Comparison of ENCODE assay signal across 9 cellular contexts in the genomic region with DNA sequence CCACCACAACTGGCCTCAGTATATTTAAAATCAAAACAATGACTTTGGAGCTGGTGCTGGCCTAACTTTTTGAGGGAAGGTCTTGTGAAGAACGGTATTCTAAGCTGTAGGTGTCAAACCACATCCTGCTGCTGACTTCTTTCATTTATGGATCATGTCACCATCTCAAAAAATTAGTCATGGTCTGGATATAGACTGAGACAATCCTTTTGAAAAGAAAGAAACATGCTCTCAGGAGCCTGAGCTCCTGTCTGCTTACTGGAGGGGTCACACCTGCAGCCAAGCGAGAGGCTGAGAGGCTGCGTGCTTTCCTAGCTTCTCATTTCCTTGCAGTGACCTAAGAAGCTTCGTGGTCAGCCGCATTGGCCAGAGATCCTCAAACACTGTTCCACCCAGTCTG. TPM values are rescaled to one million over a fixed set of nuclear protein-coding genes. Genes with fewer than 3 reads are reported as not detected.
DNase-seq lines count a peak whose midpoint lies in the region; ATAC-seq and TF ChIP-seq lines count a peak whose summit lies in the region.
"Had no signal": no experiment of that assay in that cellular context is flagged by ENCODE, and none has a peak within 500 bp of the region (broad histone marks: within the 10 kb centered on the region; RNA-seq: fewer than 3 reads in every experiment).

No MANE protein-coding gene starts in this region.

- TF ChIP-seq CTCF in spleen (IDR thresholded peaks at IDR 0.05 in 8 of 11, conservative IDR thresholded peaks at IDR 0.05 in 3 of 11), result no peak
- no peak for TF ChIP-seq CTCF in lower leg skin (IDR thresholded peaks at IDR 0.05)
- no peak for TF ChIP-seq CTCF in right atrium auricular region (IDR thresholded peaks at IDR 0.05)

- ATAC-seq in GM18519 (IDR thresholded peaks at IDR 0.05; ENCODE audit: low FRiP score, unreplicated experiment) (peak; percentile 95), HG02798 (IDR thresholded peaks at IDR 0.05; ENCODE audit: poor library complexity, unreplicated experiment) (peak; percentile 78)

- TF ChIP-seq POLR2A in spleen (IDR thresholded peaks at IDR 0.05), result no peak
- TF ChIP-seq POLR2A in lower leg skin (IDR thresholded peaks at IDR 0.05), result no peak

- H3K27me3 ChIP-seq in spleen (replicated peaks in 1 of 7) (no peaks in the 10 kb centered on the region), right atrium auricular region (no peaks in the 10 kb centered on the region)

- H3K27ac ChIP-seq in spleen (no peak overlapping the region), right atrium auricular region (no peak overlapping the region)

- H3K4me3 ChIP-seq in spleen, result no peak overlapping the region
- H3K4me3 ChIP-seq in lower leg skin (ENCODE audit: low read depth, poor library complexity, severe bottlenecking), result no peak overlapping the region
- H3K4me3 ChIP-seq in right atrium auricular region, result no peak overlapping the region
- H3K4me3 ChIP-seq: lung had no signal

- H3K4me1 ChIP-seq in spleen (no peaks in the 10 kb centered on the region), right atrium auricular region (no peaks in the 10 kb centered on the region)

- DNase-seq in activated CD4-positive, alpha-beta T cell treated with anti-CD3 and anti-CD28 coated beads for 4 hours, result peak; percentile 20 to 23
- DNase-seq in non-pigmented ciliary epithelial cell (ENCODE audit: low read depth), result peak; percentile 56
- no peak for DNase-seq in spleen
- DNase-seq in DMS153 (lab: John Stamatoyannopoulos, UW), result no peak
- DNase-seq in lower leg skin (ENCODE audit: low spot score in 2 of 2), result no peak
- no peak for DNase-seq in right atrium auricular region (ENCODE audit: low spot score)

- intact Hi-C loops in spleen (cut with DNase I; ENCODE audit: low total_unique reads) (no loop called here), lower leg skin (cut with DNase I; ENCODE audit: low total_unique reads) (no loop called here)

- WGBS in spleen, 5 donors, result 64 to 67% (median 66%) methylated on average over 5 of the region's 5 CpGs
- WGBS in lower leg skin, 2 donors, result 88 to 92% methylated on average over 5 of the region's 5 CpGs

- H3K9me3 ChIP-seq in spleen, result no peaks in the 10 kb centered on the region
- no peaks in the 10 kb centered on the region for H3K9me3 ChIP-seq in right atrium auricular region

- no peaks in the 10 kb centered on the region for H3K36me3 ChIP-seq in spleen
- H3K36me3 ChIP-seq in right atrium auricular region, result no peaks in the 10 kb centered on the region

RNA-seq across cellular contexts. Expression of gene TIAM2, which starts 55.2 kb away (rescaled TPM):
- total RNA-seq in spleen, result 10 to 100 TPM in 6 of 7 donors, 1 to 10 TPM in 1; 9.7 to 21.9 (median 13.1) TPM
- 1 to 10 TPM; 4.3 to 5.7 (median 5.4) TPM for polyA plus RNA-seq in spleen
- total RNA-seq in lower leg skin, result 10 to 100 TPM in 1 of 4 donors, 1 to 10 TPM in 3; 5.4 to 11.0 (median 7.4) TPM
- 10 to 100 TPM in 1 of 2 donors, 1 to 10 TPM in 1; 9.3 to 10.3 TPM for total RNA-seq in right atrium auricular region

Comparison
In these comparisons a context has a peak if more than half of its experiments do, and no peak if none do; other contexts are left out.
1. DNase-seq: peak in activated CD4-positive, alpha-beta T cell treated with anti-CD3 and anti-CD28 coated beads for 4 hours (2 of 2) and non-pigmented ciliary epithelial cell (single experiment); none in spleen (single experiment), DMS153 (single experiment), lower leg skin (0 of 2) and right atrium auricular region (single experiment).